In genomic region chr5:6111131-6111530, GRCh38 we compare ENCODE assay signal across 10 cellular contexts.
"Had no signal": no experiment of that assay in that cellular context is flagged by ENCODE, and none has a peak within 500 bp of the region (broad histone marks: within the 10 kb centered on the region; RNA-seq: fewer than 3 reads in every experiment).

No MANE protein-coding gene starts in this region.

- H3K27ac ChIP-seq: GM23248 had no signal

- H3K4me3 ChIP-seq: GM23248, GM23338, HAP-1 had no signal

- H3K4me2 ChIP-seq: GM23338 had no signal

- H3K36me3 ChIP-seq: HAP-1 had no signal

- H3K27ac Mint-ChIP-seq: GM23338, HFFc6 had no signal

- H3K9ac ChIP-seq: GM23248 had no signal

- ATAC-seq: GM23338, HCT116 had no signal

- H3K4me3 Mint-ChIP-seq: GM23338, H9, HFFc6 had no signal

- DNase-seq: GM23248, GOT3, H7, H9, HFFc6 had no signal

- H3K4me1 ChIP-seq: HAP-1 had no signal

- H3K9me3 Mint-ChIP-seq: GM23338, H9 had no signal

- FAIRE-seq: H1, H54 had no signal

- H3K9me3 ChIP-seq: HAP-1 had no signal
